ENCODE assay signal across 25 cellular contexts in genomic region chr12:50322196-50322595, GRCh38.
"Had no signal": no experiment of that assay in that cellular context is flagged by ENCODE, and none has a peak within 500 bp of the region (broad histone marks: within the 10 kb centered on the region; RNA-seq: fewer than 3 reads in every experiment).

No MANE protein-coding gene starts in this region.

- H3K4me1 Mint-ChIP-seq: activated CD4-positive, alpha-beta memory T cell treated with anti-CD3 and anti-CD28 coated beads, Interleukin-2, amount 10 ng/mL, durations not matched to agents 7 days and 5 days; activated CD4-positive, alpha-beta T cell treated with anti-CD3 and anti-CD28 coated beads for 36 hours; activated T-helper 17 cell treated with anti-CD3 and anti-CD28 coated beads, Interleukin-2, amount 50 U/mL, for 72 hours had no signal

- H3K27me3 ChIP-seq: cardiac muscle cell had no signal

- ATAC-seq: activated CD4-positive, alpha-beta T cell treated with anti-CD3 and anti-CD28 coated beads for 36 hours; activated T-helper 17 cell treated with anti-CD3 and anti-CD28 coated beads, Interleukin-2, amount 50 U/mL, for 72 hours; T-helper 17 cell had no signal

- H3K27me3 Mint-ChIP-seq: activated CD4-positive, alpha-beta memory T cell treated with anti-CD3 and anti-CD28 coated beads, Interleukin-2, amount 10 ng/mL, durations not matched to agents 7 days and 5 days; activated CD4-positive, alpha-beta T cell treated with anti-CD3 and anti-CD28 coated beads for 36 hours; activated naive CD8-positive, alpha-beta T cell; activated T-helper 17 cell treated with anti-CD3 and anti-CD28 coated beads, Interleukin-2, amount 50 U/mL, for 72 hours; T-helper 17 cell had no signal

- H3K4me3 ChIP-seq: cardiac muscle cell, PC-9 had no signal

- DNase-seq: activated CD4-positive, alpha-beta memory T cell treated with anti-CD3 and anti-CD28 coated beads, Interleukin-2, amount 10 ng/mL, durations not matched to agents 7 days and 5 days; activated CD4-positive, alpha-beta T cell treated with anti-CD3 and anti-CD28 coated beads for 36 hours; activated CD4-positive, alpha-beta T cell treated with anti-CD3 and anti-CD28 coated beads, Interleukin-2, amount 50 U/mL, for 1 hour; activated gamma-delta T cell; activated naive CD4-positive, alpha-beta T cell treated with anti-CD3 and anti-CD28 coated beads for 36 hours; activated T-cell treated with anti-CD3 and anti-CD28 coated beads for 4 hours; activated T-cell treated with anti-CD3 and anti-CD28 coated beads, Interleukin-2, amount 50 U/mL, for 48 hours; amygdala; Kasumi-1; MV-4-11; NCI-H1092 treated with DMSO at 0.1 percent for 48 hours; NCI-H1417 treated with DMSO at 0.1 percent for 48 hours; NCI-H1694 treated with DMSO at 0.1 percent for 48 hours; NCI-H2029 treated with DMSO at 0.1 percent for 48 hours; NCI-H446; NCI-H524; PC-9; SIG-M5; T-helper 17 cell; T-helper 9 cell had no signal

- H3K9me3 Mint-ChIP-seq: activated CD4-positive, alpha-beta memory T cell treated with anti-CD3 and anti-CD28 coated beads, Interleukin-2, amount 10 ng/mL, durations not matched to agents 7 days and 5 days; activated naive CD4-positive, alpha-beta T cell treated with anti-CD3 and anti-CD28 coated beads for 36 hours; activated T-helper 17 cell treated with anti-CD3 and anti-CD28 coated beads, Interleukin-2, amount 50 U/mL, for 72 hours; brain had no signal

- H3K27ac Mint-ChIP-seq: activated CD4-positive, alpha-beta memory T cell treated with anti-CD3 and anti-CD28 coated beads, Interleukin-2, amount 10 ng/mL, durations not matched to agents 7 days and 5 days; activated CD4-positive, alpha-beta T cell treated with anti-CD3 and anti-CD28 coated beads for 36 hours; activated naive CD4-positive, alpha-beta T cell treated with anti-CD3 and anti-CD28 coated beads for 36 hours; activated naive CD8-positive, alpha-beta T cell; activated T-helper 17 cell treated with anti-CD3 and anti-CD28 coated beads, Interleukin-2, amount 50 U/mL, for 72 hours; brain; T-helper 17 cell had no signal

- H3K36me3 ChIP-seq: cardiac muscle cell had no signal

- H3K27ac ChIP-seq: cardiac muscle cell, PC-9, VCaP had no signal

- H3K4me3 Mint-ChIP-seq: activated CD4-positive, alpha-beta memory T cell treated with anti-CD3 and anti-CD28 coated beads, Interleukin-2, amount 10 ng/mL, durations not matched to agents 7 days and 5 days; activated CD4-positive, alpha-beta T cell treated with anti-CD3 and anti-CD28 coated beads for 36 hours; activated naive CD4-positive, alpha-beta T cell treated with anti-CD3 and anti-CD28 coated beads for 36 hours; activated naive CD8-positive, alpha-beta T cell; activated T-helper 17 cell treated with anti-CD3 and anti-CD28 coated beads, Interleukin-2, amount 50 U/mL, for 72 hours; brain; T-helper 17 cell had no signal
